In genomic region chr3:156643729-156644389, GRCh38 we compare ENCODE assay signal across 8 cellular contexts. TPM values are rescaled to one million over a fixed set of nuclear protein-coding genes. Genes with fewer than 3 reads are reported as not detected.
DNase-seq lines count a peak whose midpoint lies in the region; ATAC-seq and TF ChIP-seq lines count a peak whose summit lies in the region.

No MANE protein-coding gene starts in this region.

- H3K27ac ChIP-seq in CD8-positive, alpha-beta T cell (ENCODE audit: low read depth, low read length), result no peak overlapping the region

- ATAC-seq in CD8-positive, alpha-beta T cell, result peak; percentile 80
- ATAC-seq in GM19395 (IDR thresholded peaks at IDR 0.05; ENCODE audit: unreplicated experiment) (peak; percentile 89), HG03354 (IDR thresholded peaks at IDR 0.05; ENCODE audit: poor library complexity, severe bottlenecking, unreplicated experiment) (peak; percentile 87)

- H3K4me3 Mint-ChIP-seq in CD8-positive, alpha-beta T cell, result peak overlapping the region; percentile 62
- peak overlapping the region; percentile 71 for H3K4me3 Mint-ChIP-seq in activated CD4-positive, alpha-beta T cell treated with anti-CD3 and anti-CD28 coated beads, Interleukin-2, amount 10 ng/mL, durations not matched to agents 24 days and 14 days

- POLR2A ChIA-PET in CD8-positive, alpha-beta T cell (lab: Charles Lee), result interaction anchor here (1.0 to 2.0 kb wide), 3 partner anchors 12 to 516 kb away, joined by 3 to 6 read pairs (median 3); partner anchors contain the start of gene CCNL1

- no peaks in the 10 kb centered on the region for H3K36me3 ChIP-seq in CD8-positive, alpha-beta T cell (ENCODE audit: insufficient read depth, low read length)

- CTCF ChIA-PET in CD8-positive, alpha-beta T cell (lab: Charles Lee), result interaction anchor here (1.2 kb wide), 1 partner anchor 28 kb away, joined by 3 read pairs; no protein-coding TSS in a partner anchor

- intact Hi-C loops in CD8-positive, alpha-beta T cell (cut with DNase I, micrococcal nuclease), result loop anchor here in 1 of 2 experiments (2.0 kb wide), 1 partner anchor 29 kb away; no protein-coding TSS in a partner anchor
- intact Hi-C loops in activated CD4-positive, alpha-beta T cell treated with anti-CD3 and anti-CD28 coated beads, Interleukin-2, amount 10 ng/mL, durations not matched to agents 24 days and 14 days (cut with micrococcal nuclease), result loop anchor here (2.0 kb wide), 1 partner anchor 27 kb away; no protein-coding TSS in a partner anchor

- peaks cover 20% of the 10 kb centered on the region for H3K4me1 Mint-ChIP-seq in CD8-positive, alpha-beta T cell (ENCODE audit: low read depth)
- H3K4me1 Mint-ChIP-seq in activated CD4-positive, alpha-beta T cell treated with anti-CD3 and anti-CD28 coated beads, Interleukin-2, amount 10 ng/mL, durations not matched to agents 24 days and 14 days, result peaks cover 25% of the 10 kb centered on the region

- TF ChIP-seq CTCF in CD8-positive, alpha-beta T cell (IDR thresholded peaks at IDR 0.05), result no peak

- no peaks in the 10 kb centered on the region for H3K9me3 ChIP-seq in CD8-positive, alpha-beta T cell (ENCODE audit: low read length)

- H3K27ac Mint-ChIP-seq in CD8-positive, alpha-beta T cell, result peak overlapping the region; percentile 28
- peak overlapping the region; percentile 79 for H3K27ac Mint-ChIP-seq in activated CD4-positive, alpha-beta T cell treated with anti-CD3 and anti-CD28 coated beads, Interleukin-2, amount 10 ng/mL, durations not matched to agents 24 days and 14 days

- no peaks in the 10 kb centered on the region for H3K27me3 Mint-ChIP-seq in CD8-positive, alpha-beta T cell (ENCODE audit: low read depth)
- H3K27me3 Mint-ChIP-seq in activated CD4-positive, alpha-beta T cell treated with anti-CD3 and anti-CD28 coated beads, Interleukin-2, amount 10 ng/mL, durations not matched to agents 24 days and 14 days, result peaks cover 3% of the 10 kb centered on the region

- H3K36me3 Mint-ChIP-seq in CD8-positive, alpha-beta T cell, result no peaks in the 10 kb centered on the region
- H3K36me3 Mint-ChIP-seq in activated CD4-positive, alpha-beta T cell treated with anti-CD3 and anti-CD28 coated beads, Interleukin-2, amount 10 ng/mL, durations not matched to agents 24 days and 14 days (ENCODE audit: low read depth), result peaks cover 4% of the 10 kb centered on the region

- no peaks in the 10 kb centered on the region for H3K9me3 Mint-ChIP-seq in CD8-positive, alpha-beta T cell
- H3K9me3 Mint-ChIP-seq in activated CD4-positive, alpha-beta T cell treated with anti-CD3 and anti-CD28 coated beads, Interleukin-2, amount 10 ng/mL, durations not matched to agents 24 days and 14 days, result peaks cover 11% of the 10 kb centered on the region

- H3K4me3 ChIP-seq in CD8-positive, alpha-beta T cell (ENCODE audit: low read depth, low read length), result no peak overlapping the region

- peaks cover 17% of the 10 kb centered on the region for H3K4me1 ChIP-seq in CD8-positive, alpha-beta T cell (ENCODE audit: insufficient read depth, low read length)

- no peaks in the 10 kb centered on the region for H3K27me3 ChIP-seq in CD8-positive, alpha-beta T cell (ENCODE audit: insufficient read depth, low read length)

- peak in 6 of 7 experiments; percentile 13 to 57 (median 39) for DNase-seq in CD8-positive, alpha-beta T cell
- peak; percentile 87 for DNase-seq in activated CD4-positive, alpha-beta T cell treated with anti-CD3 and anti-CD28 coated beads, Interleukin-2, amount 10 ng/mL, durations not matched to agents 24 days and 14 days
- peak; percentile 28 for DNase-seq in kidney tubule cell (ENCODE audit: low spot score)
- DNase-seq in EL, result no peak
- DNase-seq in LoVo (ENCODE audit: low spot score), result no peak
- no peak for DNase-seq in NAMALWA (ENCODE audit: low spot score)

RNA-seq across cellular contexts. Expression of gene TIPARP, which starts 30.5 kb away (rescaled TPM):
- 100 to 1,000 TPM; 265 to 268 TPM for total RNA-seq in CD8-positive, alpha-beta T cell
- total RNA-seq in activated CD4-positive, alpha-beta T cell treated with anti-CD3 and anti-CD28 coated beads, Interleukin-2, amount 10 ng/mL, durations not matched to agents 24 days and 14 days, result 17.7 and 18.7 TPM in 2 replicates

Comparison
In these comparisons a context has a peak if more than half of its experiments do, and no peak if none do; other contexts are left out.
1. DNase-seq: peak in CD8-positive, alpha-beta T cell (6 of 7), activated CD4-positive, alpha-beta T cell treated with anti-CD3 and anti-CD28 coated beads, Interleukin-2, amount 10 ng/mL, durations not matched to agents 24 days and 14 days (single experiment) and kidney tubule cell (single experiment); none in EL (single experiment), LoVo (single experiment) and NAMALWA (single experiment).
2. RNA of gene TIPARP, which starts 30.5 kb away (total RNA-seq): 265 to 268 TPM in CD8-positive, alpha-beta T cell; 17.7 to 18.7 TPM in activated CD4-positive, alpha-beta T cell treated with anti-CD3 and anti-CD28 coated beads, Interleukin-2, amount 10 ng/mL, durations not matched to agents 24 days and 14 days; every median in the first group is over 10 times any median in the second.
3. Peak in every context shown above with its lines, with median percentiles within 50 percentile points of each other: ATAC-seq.